ENCODE assay signal across 10 cellular contexts in the genomic region with DNA sequence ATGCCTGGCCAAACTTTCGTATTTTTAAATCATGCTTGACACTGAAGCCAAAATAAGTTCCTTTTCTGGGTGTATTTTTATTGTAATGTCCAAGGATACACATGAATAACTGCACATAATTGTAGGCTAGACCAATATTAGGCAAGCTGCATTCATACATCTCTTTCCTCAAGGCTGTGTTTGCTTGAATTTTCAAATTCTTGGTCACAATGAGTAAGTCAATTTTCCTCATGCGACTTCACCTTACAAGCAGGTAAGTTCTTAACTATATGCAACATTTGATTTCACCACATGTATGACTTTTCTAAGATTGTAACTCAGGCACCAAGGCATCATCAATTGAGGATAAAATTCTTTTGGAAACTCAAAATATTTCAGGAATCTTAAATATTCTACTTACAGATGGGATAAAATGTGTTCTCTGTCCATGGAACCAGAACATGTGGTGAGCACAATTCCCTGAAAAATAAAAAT.
A peak's percentile ranks its signal among the peaks of the same experiment; 100 is the strongest.
DNase-seq lines count a peak whose midpoint lies in the region; ATAC-seq, FAIRE-seq and TF ChIP-seq lines count a peak whose summit lies in the region.
"Had no signal": no experiment of that assay in that cellular context is flagged by ENCODE, and none has a peak within 500 bp of the region (broad histone marks: within the 10 kb centered on the region; RNA-seq: fewer than 3 reads in every experiment).

No MANE protein-coding gene starts in this region.

- TF ChIP-seq RAD21 in GM12878 (IDR thresholded peaks at IDR 0.05; ENCODE audit: insufficient read depth, low read depth, low read length): no peak

- H3K27ac Mint-ChIP-seq in IgD-negative memory B cell (peak overlapping the region in 2 of 3 donors; percentile 35 to 64), naive B cell (peak overlapping the region; percentile 29 to 95 (median 92))

- H3K4me2 ChIP-seq in BLaER1 treated with 17β-estradiol and CSF1 and Interleukin-3, amounts not matched to agents 10 nM and 100 nM: peak overlapping the region; percentile 56 to 93 (median 81); a peak in 19 of 22 replicates
- peak overlapping the region; percentile 67 for H3K4me2 ChIP-seq in GM12878 (ENCODE audit: control insufficient read depth, insufficient read depth)

- in situ Hi-C loops in GM12878 (cut with MboI): no loop called here

- no peaks in the 10 kb centered on the region for H3K36me3 Mint-ChIP-seq in IgD-negative memory B cell
- no peaks in the 10 kb centered on the region for H3K36me3 Mint-ChIP-seq in naive B cell

- H3K27me3 Mint-ChIP-seq in IgD-negative memory B cell: no peaks in the 10 kb centered on the region
- no peaks in the 10 kb centered on the region for H3K27me3 Mint-ChIP-seq in naive B cell

- no peak for FAIRE-seq in GM12878 (lab: Jason Lieb, UNC)

- POLR2A ChIA-PET in GM12878 (lab: Charles Lee): interaction anchor here (0.6 to 3.3 kb wide), 8 partner anchors 10 to 128 kb away, joined by 3 to 22 read pairs (median 3); no protein-coding TSS in a partner anchor

- no peaks in the 10 kb centered on the region for H3K27me3 ChIP-seq in BLaER1 treated with 17β-estradiol and CSF1 and Interleukin-3, amounts not matched to agents 10 nM and 100 nM
- no peaks in the 10 kb centered on the region for H3K27me3 ChIP-seq in GM12878 (replicated peaks in 1 of 2; ENCODE audit: control insufficient read depth in 2 of 2, insufficient read depth in 2 of 2, low read length in 1 of 2)

- H4K20me1 ChIP-seq in BLaER1 treated with 17β-estradiol and CSF1 and Interleukin-3, amounts not matched to agents 10 nM and 100 nM: no peaks in the 10 kb centered on the region
- H4K20me1 ChIP-seq in GM12878 (ENCODE audit: control insufficient read depth, insufficient read depth): no peaks in the 10 kb centered on the region

- H3K27ac ChIP-seq in BLaER1 treated with 17β-estradiol and CSF1 and Interleukin-3, amounts not matched to agents 10 nM and 100 nM: peak overlapping the region in 6 of 11 experiments; percentile 2 to 70 (median 36); a peak in 7 of 22 replicates
- peak overlapping the region; percentile 97 for H3K27ac ChIP-seq in GM12878 (ENCODE audit: control insufficient read depth, insufficient read depth)
- H3K27ac ChIP-seq: VCaP had no signal

- peak overlapping the region; percentile 67 for H2AFZ ChIP-seq in GM12878 (ENCODE audit: control insufficient read depth, low read depth, low read length)

- CTCF ChIA-PET in GM12878 (lab: Yijun Ruan, JAX): interaction anchor here (0.7 to 1.4 kb wide), 6 partner anchors 31 to 188 kb away, joined by 3 to 4 read pairs (median 3); no protein-coding TSS in a partner anchor

- TF ChIP-seq EP300 in GM12878 (IDR thresholded peaks at IDR 0.05; ENCODE audit: borderline replicate concordance in 1 of 2, control insufficient read depth in 1 of 2, low read depth in 2 of 2, low read length in 2 of 2): no peak

- WGBS in GM12878 (ENCODE audit: insufficient coverage, insufficient replicate concordance, low lambda C conversion rate, missing lambda C conversion rate): 98% methylated on average over 2 of the region's 2 CpGs

- no TSS peak for BruUV-seq in GM12878 (replicated peaks; lab: Mats Ljungman, UMichigan)

- no peaks in the 10 kb centered on the region for H3K36me3 ChIP-seq in BLaER1 treated with 17β-estradiol and CSF1 and Interleukin-3, amounts not matched to agents 10 nM and 100 nM
- H3K36me3 ChIP-seq in GM12878 (ENCODE audit: control insufficient read depth in 2 of 2, insufficient read depth in 2 of 2, low read length in 1 of 2): no peaks in the 10 kb centered on the region

- RAD21 ChIA-PET in GM12878 (lab: Charles Lee; ENCODE audit: unreplicated experiment): interaction anchor here (0.7 to 4.7 kb wide), 17 partner anchors 12 to 229 kb away, joined by 3 to 34 read pairs (median 8); no protein-coding TSS in a partner anchor

- H3K4me3 ChIP-seq in BLaER1 treated with 17β-estradiol and CSF1 and Interleukin-3, amounts not matched to agents 10 nM and 100 nM: no peak overlapping the region
- H3K4me3 ChIP-seq in GM12878: peak overlapping the region; percentile 9; the same call in 1 of the 2 replicates

- H3K4me1 ChIP-seq in BLaER1 treated with 17β-estradiol and CSF1 and Interleukin-3, amounts not matched to agents 10 nM and 100 nM: peaks cover 36 to 54% (median 42%) of the 10 kb centered on the region in 10 experiments
- peaks cover 38% of the 10 kb centered on the region for H3K4me1 ChIP-seq in GM12878 (ENCODE audit: control insufficient read depth, insufficient read depth, low read length)

- TF ChIP-seq CTCF in GM12878 (IDR thresholded peaks at IDR 0.05 in 2 of 3, conservative IDR thresholded peaks at IDR 0.05 in 1 of 3; ENCODE audit: control insufficient read depth in 2 of 3, extremely low read depth in 1 of 3, insufficient read depth in 1 of 3, low read depth in 3 of 3, low read length in 3 of 3): no peak

- SMC1A ChIA-PET in GM12878 (lab: Charles Lee; ENCODE audit: uncharacterized antibody, unreplicated experiment): interaction anchor here (0.8 to 5.2 kb wide), 21 partner anchors 10 to 209 kb away, joined by 3 to 64 read pairs (median 5); no protein-coding TSS in a partner anchor

- H3K4me3 Mint-ChIP-seq in IgD-negative memory B cell (no peak overlapping the region), naive B cell (peak overlapping the region in 3 of 8 donors; percentile 64 to 82 (median 73))

- ATAC-seq in GM12878 (no peak), naive B cell (ENCODE audit: low read depth in 2 of 2) (no peak), HG03378 (IDR thresholded peaks at IDR 0.05; ENCODE audit: unreplicated experiment) (no peak), GM21825 (IDR thresholded peaks at IDR 0.05; ENCODE audit: unreplicated experiment) (no peak), GM21381 (IDR thresholded peaks at IDR 0.05; ENCODE audit: unreplicated experiment) (no peak)

- H3K4me1 Mint-ChIP-seq in IgD-negative memory B cell (peaks cover 25 to 31% (median 29%) of the 10 kb centered on the region in 3 donors), naive B cell (peaks cover 35 to 56% (median 43%) of the 10 kb centered on the region in 3 donors)

- TF ChIP-seq POLR2A in GM12878 (IDR thresholded peaks at IDR 0.05; ENCODE audit: low read depth, low read length): no peak

- H3K79me2 ChIP-seq in GM12878 (ENCODE audit: control insufficient read depth, insufficient read depth, low read length): no peaks in the 10 kb centered on the region

- peaks cover 0 to 5% (median 0%) of the 10 kb centered on the region in 11 experiments; a peak in 1 of 22 replicates for H3K9me3 ChIP-seq in BLaER1 treated with 17β-estradiol and CSF1 and Interleukin-3, amounts not matched to agents 10 nM and 100 nM (replicated peaks in 1 of 11)
- no peaks in the 10 kb centered on the region for H3K9me3 ChIP-seq in GM12878 (replicated peaks; ENCODE audit: control insufficient read depth, insufficient read depth, low read length)

- H3K9me3 Mint-ChIP-seq in IgD-negative memory B cell: no peaks in the 10 kb centered on the region
- no peaks in the 10 kb centered on the region for H3K9me3 Mint-ChIP-seq in naive B cell

- intact Hi-C loops in GM12878 (cut with micrococcal nuclease; ENCODE audit: unreplicated experiment): loop anchor here (2.0 to 5.0 kb wide), 4 partner anchors 31 to 211 kb away; no protein-coding TSS in a partner anchor

- DNase-seq in GM12878 (ENCODE audit: low read depth, low spot score) (no peak), naive B cell (no peak), SW 1271 (lab: John Stamatoyannopoulos, UW) (no peak)
- DNase-seq: cerebellar nuclear complex had no signal

- H3K9ac ChIP-seq in BLaER1 treated with 17β-estradiol and CSF1 and Interleukin-3, amounts not matched to agents 10 nM and 100 nM: 0 out of 22 replicates have a peak overlapping the region, but pooled peaks of 1 of the 11 experiments have one; percentile 32
- H3K9ac ChIP-seq in GM12878 (ENCODE audit: control insufficient read depth, insufficient read depth, low read length): peak overlapping the region; percentile 57

TF ChIP-seq in GM12878, 131 proteins besides CTCF, POLR2A, EP300 and RAD21:
- TF ChIP-seq NFXL1 (IDR thresholded peaks at IDR 0.05; ENCODE audit: borderline replicate concordance) (peak; percentile 65), ETV6 (conservative IDR thresholded peaks at IDR 0.05 in 1 of 2, IDR thresholded peaks at IDR 0.05 in 1 of 2; ENCODE audit: borderline replicate concordance in 1 of 2, low read depth in 1 of 2) (0 out of 4 replicates have a peak, but pooled peaks of 1 of the 2 experiments have one; percentile 20), HCFC1 (IDR thresholded peaks at IDR 0.05; ENCODE audit: low read length) (no peak), SREBF1 (IDR thresholded peaks at IDR 0.05; ENCODE audit: low read length) (no peak)
- TF ChIP-seq, protein P1, sequence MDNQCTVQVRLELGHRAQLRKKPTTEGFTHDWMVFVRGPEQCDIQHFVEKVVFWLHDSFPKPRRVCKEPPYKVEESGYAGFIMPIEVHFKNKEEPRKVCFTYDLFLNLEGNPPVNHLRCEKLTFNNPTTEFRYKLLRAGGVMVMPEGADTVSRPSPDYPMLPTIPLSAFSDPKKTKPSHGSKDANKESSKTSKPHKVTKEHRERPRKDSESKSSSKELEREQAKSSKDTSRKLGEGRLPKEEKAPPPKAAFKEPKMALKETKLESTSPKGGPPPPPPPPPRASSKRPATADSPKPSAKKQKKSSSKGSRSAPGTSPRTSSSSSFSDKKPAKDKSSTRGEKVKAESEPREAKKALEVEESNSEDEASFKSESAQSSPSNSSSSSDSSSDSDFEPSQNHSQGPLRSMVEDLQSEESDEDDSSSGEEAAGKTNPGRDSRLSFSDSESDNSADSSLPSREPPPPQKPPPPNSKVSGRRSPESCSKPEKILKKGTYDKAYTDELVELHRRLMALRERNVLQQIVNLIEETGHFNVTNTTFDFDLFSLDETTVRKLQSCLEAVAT (IDR thresholded peaks at IDR 0.05): 0 out of 2 replicates have a peak, but pooled peaks have one; percentile 5
